ENCODE assay signal across 18 cellular contexts in genomic region chr17:79207957-79208356, GRCh38.
A peak's percentile ranks its signal among the peaks of the same experiment; 100 is the strongest.
DNase-seq lines count a peak whose midpoint lies in the region; ATAC-seq, FAIRE-seq and TF ChIP-seq lines count a peak whose summit lies in the region.
"Had no signal": no experiment of that assay in that cellular context is flagged by ENCODE, and none has a peak within 500 bp of the region (broad histone marks: within the 10 kb centered on the region; RNA-seq: fewer than 3 reads in every experiment).

No MANE protein-coding gene starts in this region.

- H2BK20ac ChIP-seq in H9 (ENCODE audit: low read depth, low read length, poor library complexity, severe bottlenecking) (no peak overlapping the region), H1 (ENCODE audit: low read length) (0 out of 2 replicates have a peak overlapping the region, but pooled peaks have one; percentile 32)

- H3K27ac ChIP-seq in GM23338 (ENCODE audit: low read depth) (no peak overlapping the region), H9 (ENCODE audit: insufficient read length, low read depth, low read length) (no peak overlapping the region), H1 (ENCODE audit: low read depth, low read length) (no peak overlapping the region), neuronal stem cell (replicated peaks; ENCODE audit: low read length) (no peak overlapping the region)
- H3K27ac ChIP-seq: A549, C4-2B, HL-60 had no signal

- H3K4me2 ChIP-seq in GM23338: no peak overlapping the region
- H3K4me2 ChIP-seq in H9 (ENCODE audit: insufficient read depth, insufficient read length, low read length): no peak overlapping the region
- H3K4me2 ChIP-seq in H1 (ENCODE audit: insufficient read depth in 1 of 2, low read depth in 2 of 2, low read length in 2 of 2): no peak overlapping the region
- no peak overlapping the region for H3K4me2 ChIP-seq in neuronal stem cell (ENCODE audit: insufficient read depth, low read length, poor library complexity, severe bottlenecking)
- H3K4me2 ChIP-seq: A549 had no signal

- TF ChIP-seq CTCF in GM23338 (conservative IDR thresholded peaks at IDR 0.05; ENCODE audit: low read depth in 2 of 2) (no peak), H9 (conservative IDR thresholded peaks at IDR 0.05) (no peak), H1 (IDR thresholded peaks at IDR 0.05; ENCODE audit: control extremely low read depth in 1 of 3, insufficient read depth in 1 of 3, low read depth in 1 of 3, low read length in 3 of 3) (no peak)

- DNase-seq in GM23338 (ENCODE audit: low spot score): no peak
- DNase-seq in H9: no peak
- DNase-seq in H1 (ENCODE audit: low read depth in 1 of 2, low spot score in 2 of 2): no peak
- no peak for DNase-seq in neuronal stem cell (ENCODE audit: low spot score)
- no peak for DNase-seq in NCI-H2196 treated with DMSO at 0.1 percent for 48 hours (lab: John Stamatoyannopoulos, UW; ENCODE audit: unreplicated experiment)
- DNase-seq: BE2C; CD8-positive, alpha-beta T cell; COR-L47; DND-41; GF-D8 had no signal

- peaks cover 27% of the 10 kb centered on the region for H3K4me1 Mint-ChIP-seq in GM23338
- peaks cover 17 to 23% of the 10 kb centered on the region in 2 experiments for H3K4me1 Mint-ChIP-seq in H9

- H3K23me2 ChIP-seq in H9 (ENCODE audit: insufficient read length, low read depth, low read length, poor library complexity, severe bottlenecking): peaks cover 3% of the 10 kb centered on the region
- H3K23me2 ChIP-seq in H1 (ENCODE audit: low read depth, low read length): no peaks in the 10 kb centered on the region

- H4K5ac ChIP-seq in H9 (ENCODE audit: insufficient read length, low read depth, low read length) (no peak overlapping the region), H1 (ENCODE audit: insufficient read length, low read depth, low read length) (no peak overlapping the region)

- no peaks in the 10 kb centered on the region for H3K79me1 ChIP-seq in H9 (ENCODE audit: insufficient read depth, low read depth, low read length, poor library complexity, severe bottlenecking)
- no peaks in the 10 kb centered on the region for H3K79me1 ChIP-seq in H1 (ENCODE audit: low read depth, low read length)
- no peaks in the 10 kb centered on the region for H3K79me1 ChIP-seq in neuronal stem cell (ENCODE audit: low read depth, low read length)

- H3K9me3 ChIP-seq in H9 (ENCODE audit: control insufficient read depth, low read depth, low read length): no peaks in the 10 kb centered on the region
- no peaks in the 10 kb centered on the region for H3K9me3 ChIP-seq in H1 (ENCODE audit: insufficient read depth in 2 of 2, low read depth in 1 of 2, low read length in 1 of 2)
- H3K9me3 ChIP-seq in neuronal stem cell (replicated peaks in 1 of 2; ENCODE audit: control insufficient read depth in 2 of 2, insufficient read depth in 1 of 2, low read depth in 1 of 2, low read length in 2 of 2): peaks cover 0 to 1% of the 10 kb centered on the region in 2 donors
- H3K9me3 ChIP-seq: BE2C had no signal

- TF ChIP-seq RAD21 in H1 (IDR thresholded peaks at IDR 0.05 in 1 of 2, conservative IDR thresholded peaks at IDR 0.05 in 1 of 2; ENCODE audit: low read depth in 2 of 2, low read length in 2 of 2): no peak

- no peak overlapping the region for H3T11ph ChIP-seq in H9 (ENCODE audit: low read length)

- H3K27ac Mint-ChIP-seq in GM23338 (no peak overlapping the region), H9 (peak overlapping the region in 2 of 3 experiments; percentile 74 to 85; a peak in 2 of 7 replicates)
- H3K27ac Mint-ChIP-seq: CD8-positive, alpha-beta T cell had no signal

- H4K20me1 ChIP-seq in GM23338 (replicated peaks; ENCODE audit: insufficient read depth) (no peaks in the 10 kb centered on the region), H9 (ENCODE audit: control insufficient read depth, insufficient read depth, insufficient read length) (no peaks in the 10 kb centered on the region), H1 (replicated peaks in 1 of 2; ENCODE audit: control insufficient read depth in 1 of 2, insufficient read depth in 2 of 2, low read length in 2 of 2) (no peaks in the 10 kb centered on the region)

- TF ChIP-seq POLR2A in H1 (IDR thresholded peaks at IDR 0.05; ENCODE audit: control extremely low read depth in 1 of 2, low read depth in 2 of 2, low read length in 2 of 2): no peak

- H2BK120ac ChIP-seq in H9 (ENCODE audit: low read depth, low read length, poor library complexity, severe bottlenecking) (no peak overlapping the region), H1 (replicated peaks; ENCODE audit: low read depth, low read length) (no peak overlapping the region), neuronal stem cell (ENCODE audit: low read depth, low read length) (peak overlapping the region; percentile 8)

- H2BK15ac ChIP-seq in H9 (ENCODE audit: low read depth, low read length) (no peak overlapping the region), H1 (ENCODE audit: low read length) (no peak overlapping the region), neuronal stem cell (ENCODE audit: low read length) (peak overlapping the region; percentile 20)

- no peak overlapping the region for H4K91ac ChIP-seq in H9 (ENCODE audit: insufficient read length, low read depth, low read length)
- no peak overlapping the region for H4K91ac ChIP-seq in H1 (replicated peaks; ENCODE audit: insufficient read length, low read length)
- H4K91ac ChIP-seq in neuronal stem cell (ENCODE audit: low read depth, low read length, poor library complexity): no peak overlapping the region

- no peak overlapping the region for H3K4me3 ChIP-seq in GM23338
- no peak overlapping the region for H3K4me3 ChIP-seq in H1 (ENCODE audit: extremely low read depth in 1 of 4, insufficient read depth in 2 of 4, low read depth in 3 of 4, low read length in 4 of 4)
- H3K4me3 ChIP-seq in neuronal stem cell (ENCODE audit: low read length in 2 of 2): no peak overlapping the region
- H3K4me3 ChIP-seq: A549, K562 had no signal

- H3K27me3 Mint-ChIP-seq in GM23338 (ENCODE audit: insufficient read depth, low read depth, poor library complexity) (peaks cover 9% of the 10 kb centered on the region), H9 (ENCODE audit: low read depth) (peaks cover 1% of the 10 kb centered on the region)

- H2AK5ac ChIP-seq in H9 (ENCODE audit: insufficient read length, low read length) (no peak overlapping the region), H1 (ENCODE audit: low read depth, low read length) (no peak overlapping the region), neuronal stem cell (ENCODE audit: low read depth, low read length) (no peak overlapping the region)

- H2BK5ac ChIP-seq in H9 (ENCODE audit: insufficient read length, low read length): no peak overlapping the region
- no peak overlapping the region; the same call in 1 of the 2 replicates for H2BK5ac ChIP-seq in H1 (ENCODE audit: low read depth, low read length)
- H2BK5ac ChIP-seq in neuronal stem cell (ENCODE audit: low read length): no peak overlapping the region

- H3K9ac ChIP-seq in H9 (ENCODE audit: extremely low read depth, insufficient read length, low read length) (no peak overlapping the region), H1 (replicated peaks in 1 of 4; ENCODE audit: extremely low read depth in 1 of 4, low read depth in 3 of 4, low read length in 3 of 4) (no peak overlapping the region), neuronal stem cell (ENCODE audit: low read depth, low read length, poor library complexity) (no peak overlapping the region)

- no peak for TF ChIP-seq EP300 in H1 (IDR thresholded peaks at IDR 0.05; ENCODE audit: borderline replicate concordance in 1 of 2, low read depth in 2 of 2, low read length in 2 of 2)

- no peak overlapping the region for H3K4me3 Mint-ChIP-seq in GM23338
- no peak overlapping the region for H3K4me3 Mint-ChIP-seq in H9
- H3K4me3 Mint-ChIP-seq: CD8-positive, alpha-beta T cell had no signal

- H3K56ac ChIP-seq in H9 (ENCODE audit: insufficient read length, low read depth, low read length) (no peak overlapping the region), H1 (replicated peaks; ENCODE audit: insufficient read length, low read depth, low read length) (no peak overlapping the region)

- H3K14ac ChIP-seq in H9 (ENCODE audit: insufficient read depth, low read length): no peak overlapping the region
- no peak overlapping the region for H3K14ac ChIP-seq in H1 (ENCODE audit: insufficient read length)
- H3K14ac ChIP-seq in neuronal stem cell (ENCODE audit: low read length): no peak overlapping the region

- ATAC-seq in GM23338: peak; percentile 9; the same call in 2 of the 3 replicates
- no peak for ATAC-seq in HG03025 (IDR thresholded peaks at IDR 0.05; ENCODE audit: low FRiP score, unreplicated experiment)
- ATAC-seq: A549; CD8-positive, alpha-beta T cell; K562 had no signal

- H3K23ac ChIP-seq in H9 (ENCODE audit: insufficient read length, low read depth, low read length) (no peak overlapping the region), H1 (ENCODE audit: insufficient read length) (no peak overlapping the region), neuronal stem cell (ENCODE audit: low read depth, low read length, poor library complexity) (no peak overlapping the region)

- H3K4ac ChIP-seq in H9 (ENCODE audit: low read depth, low read length) (no peak overlapping the region), H1 (replicated peaks; ENCODE audit: insufficient read length, low read depth, low read length) (no peak overlapping the region), neuronal stem cell (ENCODE audit: low read length) (no peak overlapping the region)

- H3K27me3 ChIP-seq in GM23338 (ENCODE audit: insufficient read depth): no peaks in the 10 kb centered on the region
- H3K27me3 ChIP-seq in H9 (ENCODE audit: insufficient read depth, low read length): no peaks in the 10 kb centered on the region
- no peaks in the 10 kb centered on the region for H3K27me3 ChIP-seq in H1 (replicated peaks in 1 of 4; ENCODE audit: control insufficient read depth in 3 of 4, extremely low read depth in 1 of 4, insufficient read depth in 3 of 4, low read length in 3 of 4)
- H3K27me3 ChIP-seq in neuronal stem cell (ENCODE audit: control insufficient read depth in 3 of 3, insufficient read depth in 3 of 3, low read depth in 1 of 3, low read length in 3 of 3): peaks cover 0 to 67% (median 0%) of the 10 kb centered on the region in 3 experiments

- WGBS in H9 (ENCODE audit: extremely low coverage, insufficient read length, low lambda C conversion rate): no CpG with 5 or more reads among the region's 13 CpGs
- 85% methylated on average over 11 of the region's 13 CpGs; no CpG with 5 or more reads in 1 of the 2 experiments for WGBS in H1 (ENCODE audit: extremely low coverage in 1 of 2, insufficient coverage in 1 of 2, insufficient read length in 1 of 2, insufficient replicate concordance in 2 of 2, low coverage in 1 of 2, low lambda C conversion rate in 2 of 2, missing lambda C conversion rate in 1 of 2), 2 experiments
- WGBS in neuronal stem cell (ENCODE audit: extremely low coverage in 2 of 2, insufficient read length in 2 of 2, insufficient replicate concordance in 1 of 2), 2 donors: no CpG with 5 or more reads among the region's 13 CpGs

- H3K36me3 Mint-ChIP-seq in GM23338 (ENCODE audit: low read depth) (peaks cover 6% of the 10 kb centered on the region; the same call in 1 of the 3 replicates), H9 (ENCODE audit: insufficient read depth in 1 of 3, low read depth in 3 of 3) (no peaks in the 10 kb centered on the region)
- H3K36me3 Mint-ChIP-seq: CD8-positive, alpha-beta T cell had no signal

- H2BK12ac ChIP-seq in H9 (ENCODE audit: insufficient read length, low read depth, low read length) (no peak overlapping the region), H1 (ENCODE audit: low read depth, low read length) (0 out of 2 replicates have a peak overlapping the region, but pooled peaks have one; percentile 9), neuronal stem cell (ENCODE audit: low read length) (no peak overlapping the region)

- H3K4me1 ChIP-seq in GM23338 (ENCODE audit: insufficient read depth) (peaks cover 18% of the 10 kb centered on the region), H9 (ENCODE audit: insufficient read depth, low read length) (peaks cover under 1% of the 10 kb centered on the region; the same call in 1 of the 2 replicates), H1 (replicated peaks in 1 of 4; ENCODE audit: control insufficient read depth in 3 of 4, insufficient read depth in 4 of 4, low read length in 3 of 4) (peaks cover 0 to 19% (median 12%) of the 10 kb centered on the region in 4 experiments; a peak in 6 of 7 replicates), neuronal stem cell (ENCODE audit: control insufficient read depth in 2 of 2, insufficient read depth in 1 of 2, low read depth in 1 of 2, low read length in 2 of 2) (peaks cover 0 to 8% of the 10 kb centered on the region in 2 donors)
- H3K4me1 ChIP-seq: A549, BE2C had no signal

- CTCF ChIA-PET in H1 (lab: Charles Lee; ENCODE audit: partially characterized antibody): interaction anchor here (1.0 to 10.0 kb wide), 7 partner anchors 9 to 514 kb away, joined by 3 to 114 read pairs (median 11); no protein-coding TSS in a partner anchor

- no peaks in the 10 kb centered on the region for H3K9me2 ChIP-seq in GM23338 (ENCODE audit: insufficient read depth)

- POLR2A ChIA-PET in H1 (lab: Charles Lee; ENCODE audit: partially characterized antibody): no interaction called here

- H2AFZ ChIP-seq in GM23338 (no peak overlapping the region), H9 (ENCODE audit: low read length) (no peak overlapping the region), H1 (ENCODE audit: low read length) (no peak overlapping the region), neuronal stem cell (ENCODE audit: low read length) (no peak overlapping the region)

- 0 out of 2 replicates have a peak, but pooled peaks cover 11% of the 10 kb centered on the region for H3F3A ChIP-seq in GM23338 (replicated peaks; ENCODE audit: low read depth)

- H3K79me2 ChIP-seq in GM23338 (replicated peaks; ENCODE audit: insufficient read depth): no peaks in the 10 kb centered on the region
- H3K79me2 ChIP-seq in H9 (ENCODE audit: insufficient read depth, low read length): no peaks in the 10 kb centered on the region
- H3K79me2 ChIP-seq in H1 (ENCODE audit: control insufficient read depth in 1 of 2, insufficient read depth in 2 of 2, low read length in 2 of 2): no peaks in the 10 kb centered on the region

- H3K9me3 Mint-ChIP-seq in GM23338 (no peaks in the 10 kb centered on the region), H9 (no peaks in the 10 kb centered on the region)
- H3K9me3 Mint-ChIP-seq: CD8-positive, alpha-beta T cell had no signal

- H3K18ac ChIP-seq in H9 (ENCODE audit: insufficient read length, low read depth, low read length) (no peak overlapping the region), H1 (ENCODE audit: extremely low read depth, low read length) (peak overlapping the region; percentile 38; the same call in 1 of the 2 replicates), neuronal stem cell (ENCODE audit: low read length) (peak overlapping the region; percentile 57)

- H3K36me3 ChIP-seq in GM23338 (ENCODE audit: insufficient read depth) (no peaks in the 10 kb centered on the region), H1 (ENCODE audit: control insufficient read depth in 2 of 4, insufficient read depth in 4 of 4, low read length in 3 of 4) (no peaks in the 10 kb centered on the region), neuronal stem cell (replicated peaks in 1 of 2; ENCODE audit: control insufficient read depth in 2 of 2, insufficient read depth in 2 of 2, low read length in 2 of 2) (no peaks in the 10 kb centered on the region)
- H3K36me3 ChIP-seq: BE2C had no signal

- no peak for FAIRE-seq in H1 (lab: Jason Lieb, UNC)
- FAIRE-seq: A549, D721Med, GM19239, H54, K562 had no signal

- H4K8ac ChIP-seq in H9 (replicated peaks; ENCODE audit: insufficient read length, low read depth, low read length) (no peak overlapping the region), H1 (ENCODE audit: extremely low read depth, insufficient read depth, low read length) (peak overlapping the region; percentile 39; the same call in 1 of the 2 replicates), neuronal stem cell (ENCODE audit: low read depth, low read length) (no peak overlapping the region)
